ENCODE assay signal across 8 cellular contexts in genomic region chrX:18424482-18425198, GRCh38. TPM values are rescaled to one million over a fixed set of nuclear protein-coding genes. Genes with fewer than 3 reads are reported as not detected.
A peak's percentile ranks its signal among the peaks of the same experiment; 100 is the strongest.
DNase-seq lines count a peak whose midpoint lies in the region; ATAC-seq, FAIRE-seq and TF ChIP-seq lines count a peak whose summit lies in the region.

No MANE protein-coding gene starts in this region.

- peak overlapping the region; percentile 78 for H3K4me2 ChIP-seq in mammary epithelial cell (ENCODE audit: insufficient read depth, low read depth, low read length)

- no peak for TF ChIP-seq CTCF in mammary epithelial cell (conservative IDR thresholded peaks at IDR 0.05 in 1 of 2, IDR thresholded peaks at IDR 0.05 in 1 of 2; ENCODE audit: extremely low read depth in 1 of 2, insufficient read depth in 1 of 2, low read depth in 1 of 2, low read length in 2 of 2)

- dilution Hi-C loops in mammary epithelial cell (cut with HindIII; ENCODE audit: low sequenced_read_pairs) = loop anchor here (25.0 kb wide), 1 partner anchor 488 kb away; no protein-coding TSS in a partner anchor

- DNase-seq in NOMO-1 treated with DMSO at 0.1 percent for 48 hours (lab: John Stamatoyannopoulos, UW; ENCODE audit: unreplicated experiment) (peak; percentile 20), NOMO-1 (lab: John Stamatoyannopoulos, UW; ENCODE audit: unreplicated experiment in 2 of 2) (no peak), SW480 (ENCODE audit: low spot score) (peak; percentile 53), mammary epithelial cell (peak; percentile 20)
- peak; percentile 1 for DNase-seq in stimulated activated CD4-positive, alpha-beta T cell treated with anti-CD3 and anti-CD28 coated beads, Interleukin-12 subunit alpha, Interleukin-12 subunit beta, amount 100 ng/mL, for 4 hours

- no peaks in the 10 kb centered on the region for H3K79me2 ChIP-seq in mammary epithelial cell (ENCODE audit: insufficient read depth, low read length)

- no TSS peak for BruUV-seq in mammary epithelial cell (replicated peaks; lab: Mats Ljungman, UMichigan)

- H3K36me3 ChIP-seq in HUES48 (ENCODE audit: control insufficient read depth, insufficient read depth, low read length) (no peaks in the 10 kb centered on the region), mammary epithelial cell (ENCODE audit: insufficient read depth, low read length) (no peaks in the 10 kb centered on the region)

- H2AFZ ChIP-seq in mammary epithelial cell (ENCODE audit: low read depth, low read length) = peak overlapping the region; percentile 85

- intact Hi-C loops in mammary epithelial cell (cut with micrococcal nuclease) = loop anchor here (2.0 to 5.0 kb wide), 3 partner anchors 153 to 462 kb away; no protein-coding TSS in a partner anchor

- H3K9me3 ChIP-seq in HUES48 (ENCODE audit: control insufficient read depth, insufficient read depth, low read length) (peaks cover 9% of the 10 kb centered on the region; the same call in 1 of the 2 replicates), mammary epithelial cell (replicated peaks; ENCODE audit: insufficient read depth, low read length) (peaks cover 3% of the 10 kb centered on the region)

- in situ Hi-C loops in mammary epithelial cell (cut with MboI; ENCODE audit: low sequenced_read_pairs in 2 of 2) = no loop called here

- H3K27me3 ChIP-seq in HUES48 (ENCODE audit: control insufficient read depth, insufficient read depth, low read length) = no peaks in the 10 kb centered on the region
- peaks cover 4% of the 10 kb centered on the region for H3K27me3 ChIP-seq in mammary epithelial cell (ENCODE audit: insufficient read depth, low read length)

- CTCF ChIA-PET in mammary epithelial cell (lab: Charles Lee; ENCODE audit: low non-redundant PET) = no interaction called here

- H4K20me1 ChIP-seq in mammary epithelial cell (ENCODE audit: insufficient read depth, low read length) = no peaks in the 10 kb centered on the region

- 15% methylated on average over 13 of the region's 28 CpGs for WGBS in mammary epithelial cell (ENCODE audit: low coverage, missing lambda C conversion rate)

- ATAC-seq in GM19328 (IDR thresholded peaks at IDR 0.05; ENCODE audit: unreplicated experiment) = no peak

- peak overlapping the region; percentile 35 for H3K27ac ChIP-seq in HUES48 (ENCODE audit: low read depth, low read length)
- H3K27ac ChIP-seq in mammary epithelial cell (ENCODE audit: insufficient read depth, low read depth, low read length) = no peak overlapping the region

- H3K9ac ChIP-seq in HUES48 (ENCODE audit: low read depth, low read length) (no peak overlapping the region; the same call in 1 of the 2 replicates), mammary epithelial cell (ENCODE audit: insufficient read depth, low read length) (no peak overlapping the region)

- H3K4me1 ChIP-seq in HUES48 (ENCODE audit: control insufficient read depth, insufficient read depth, low read length) (peaks cover 12% of the 10 kb centered on the region), mammary epithelial cell (ENCODE audit: insufficient read depth, low read length) (peaks cover 6% of the 10 kb centered on the region)

- FAIRE-seq in islet of Langerhans (lab: Jason Lieb, UNC) = peak; percentile 47

- peak overlapping the region; percentile 83 for H3K4me3 ChIP-seq in HUES48 (ENCODE audit: low read depth, low read length)
- H3K4me3 ChIP-seq in mammary epithelial cell (replicated peaks in 1 of 3; ENCODE audit: insufficient read depth in 1 of 3, low read depth in 2 of 3, low read length in 3 of 3) = peak overlapping the region; percentile 45 to 67 (median 56)

RNA-seq across cellular contexts. Expression of gene CDKL5, which starts 0.8 kb away (rescaled TPM):
- 10 to 100 TPM in 1 of 2 donors, 1 to 10 TPM in 1; 8.3 to 10.1 TPM for total RNA-seq in mammary epithelial cell
- polyA plus RNA-seq in mammary epithelial cell = 2.9 TPM
- 28.0 TPM for polyA minus RNA-seq in mammary epithelial cell

Comparison
In these comparisons a context has a peak if more than half of its experiments do, and no peak if none do; other contexts are left out.
1. DNase-seq: peak in NOMO-1 treated with DMSO at 0.1 percent for 48 hours (single experiment), SW480 (single experiment), mammary epithelial cell (single experiment) and stimulated activated CD4-positive, alpha-beta T cell treated with anti-CD3 and anti-CD28 coated beads, Interleukin-12 subunit alpha, Interleukin-12 subunit beta, amount 100 ng/mL, for 4 hours (single experiment); none in NOMO-1 (0 of 2).